ENCODE assay signal across 8 cellular contexts in genomic region chr13:42041017-42041683, GRCh38. TPM values are rescaled to one million over a fixed set of nuclear protein-coding genes. Genes with fewer than 3 reads are reported as not detected.
DNase-seq lines count a peak whose midpoint lies in the region; ATAC-seq and TF ChIP-seq lines count a peak whose summit lies in the region.

No MANE protein-coding gene starts in this region.

- ATAC-seq in GM21528 (IDR thresholded peaks at IDR 0.05; ENCODE audit: low FRiP score, unreplicated experiment) (peak; percentile 36), GM18520 (IDR thresholded peaks at IDR 0.05; ENCODE audit: unreplicated experiment) (no peak)
- ATAC-seq in central memory CD8-positive, alpha-beta T cell (replicated peaks; ENCODE audit: extremely low read depth, poor library complexity, severe bottlenecking) = no peak

- H3K27ac Mint-ChIP-seq in T-helper 2 cell treated with Interferon-gamma antibody and Interleukin-4, amounts not matched to agents 5 μg/mL and 100 μg/mL, for 36 hours = peak overlapping the region; percentile 72
- H3K27ac Mint-ChIP-seq in central memory CD8-positive, alpha-beta T cell (ENCODE audit: low read depth) = no peak overlapping the region

- no peaks in the 10 kb centered on the region for H4K20me1 ChIP-seq in KMS-11 (ENCODE audit: insufficient read depth)

- H3K79me2 ChIP-seq in KMS-11 (ENCODE audit: insufficient read depth, low read depth) = peaks cover 53% of the 10 kb centered on the region

- H3K27ac ChIP-seq in KMS-11 = peak overlapping the region; percentile 70

- peak overlapping the region; percentile 18; the same call in 1 of the 2 replicates for H2AFZ ChIP-seq in KMS-11 (ENCODE audit: low read depth)

- H3K4me1 ChIP-seq in ES-I3 (ENCODE audit: insufficient read depth, low read length) = no peaks in the 10 kb centered on the region
- peaks cover 51% of the 10 kb centered on the region for H3K4me1 ChIP-seq in KMS-11 (ENCODE audit: low read depth, poor library complexity, severe bottlenecking)

- peak overlapping the region; percentile 86 for H3K4me3 Mint-ChIP-seq in T-helper 2 cell treated with Interferon-gamma antibody and Interleukin-4, amounts not matched to agents 5 μg/mL and 100 μg/mL, for 36 hours
- peak overlapping the region; percentile 93 for H3K4me3 Mint-ChIP-seq in central memory CD8-positive, alpha-beta T cell

- no peaks in the 10 kb centered on the region for H3K9me3 ChIP-seq in ES-I3 (ENCODE audit: control insufficient read depth, insufficient read depth, low read length)

- peak overlapping the region; percentile 86 for H3K4me2 ChIP-seq in KMS-11

- H3K9me3 Mint-ChIP-seq in T-helper 2 cell treated with Interferon-gamma antibody and Interleukin-4, amounts not matched to agents 5 μg/mL and 100 μg/mL, for 36 hours = peaks cover under 1% of the 10 kb centered on the region
- no peaks in the 10 kb centered on the region for H3K9me3 Mint-ChIP-seq in central memory CD8-positive, alpha-beta T cell

- H3K36me3 Mint-ChIP-seq in T-helper 2 cell treated with Interferon-gamma antibody and Interleukin-4, amounts not matched to agents 5 μg/mL and 100 μg/mL, for 36 hours (ENCODE audit: low read depth) = peaks cover 2% of the 10 kb centered on the region
- H3K36me3 Mint-ChIP-seq in central memory CD8-positive, alpha-beta T cell (ENCODE audit: insufficient read depth) = peaks cover 2% of the 10 kb centered on the region

- H3K4me3 ChIP-seq in KMS-11 (IDR thresholded peaks at IDR 0.05; ENCODE audit: insufficient read depth, low read depth, low read length) (peak overlapping the region; percentile 34), kidney epithelial cell (ENCODE audit: low read depth, low read length) (peak overlapping the region; percentile 76)

- H3K4me1 Mint-ChIP-seq in T-helper 2 cell treated with Interferon-gamma antibody and Interleukin-4, amounts not matched to agents 5 μg/mL and 100 μg/mL, for 36 hours (ENCODE audit: low read depth) = peaks cover 12% of the 10 kb centered on the region
- peaks cover 21% of the 10 kb centered on the region for H3K4me1 Mint-ChIP-seq in central memory CD8-positive, alpha-beta T cell

- DNase-seq in T-helper 2 cell treated with Interferon-gamma antibody and Interleukin-4, amounts not matched to agents 5 μg/mL and 100 μg/mL, for 36 hours (ENCODE audit: low spot score) = peak; percentile 38
- DNase-seq in central memory CD8-positive, alpha-beta T cell (ENCODE audit: low spot score in 2 of 2) = no peak
- no peak for DNase-seq in kidney epithelial cell (ENCODE audit: low read depth)
- DNase-seq in stimulated activated CD4-positive, alpha-beta T cell treated with anti-CD3 and anti-CD28 coated beads, Interleukin-15, amount 100 ng/mL, for 24 hours = peak; percentile 71

- no peaks in the 10 kb centered on the region for H3K27me3 ChIP-seq in KMS-11 (ENCODE audit: insufficient read depth, low read depth)
- no peaks in the 10 kb centered on the region for H3K27me3 ChIP-seq in kidney epithelial cell (ENCODE audit: control insufficient read depth, insufficient read depth, low read length)

- no peak for TF ChIP-seq CTCF in KMS-11 (conservative IDR thresholded peaks at IDR 0.05; ENCODE audit: low read depth, low read length)
- TF ChIP-seq CTCF in kidney epithelial cell (IDR thresholded peaks at IDR 0.05; ENCODE audit: insufficient read depth, low read length, poor library complexity, severe bottlenecking) = no peak

- H3K36me3 ChIP-seq in ES-I3 (ENCODE audit: insufficient read depth, low read length) (no peaks in the 10 kb centered on the region), KMS-11 (ENCODE audit: insufficient read depth) (no peaks in the 10 kb centered on the region), kidney epithelial cell (ENCODE audit: control insufficient read depth, insufficient read depth, low read length) (no peaks in the 10 kb centered on the region)

- H3K9ac ChIP-seq in ES-I3 (ENCODE audit: low read depth, low read length) (peak overlapping the region; percentile 45), KMS-11 (peak overlapping the region; percentile 76)

- H3K27me3 Mint-ChIP-seq in T-helper 2 cell treated with Interferon-gamma antibody and Interleukin-4, amounts not matched to agents 5 μg/mL and 100 μg/mL, for 36 hours (ENCODE audit: low read depth) = peaks cover 33% of the 10 kb centered on the region
- H3K27me3 Mint-ChIP-seq in central memory CD8-positive, alpha-beta T cell = no peaks in the 10 kb centered on the region

RNA-seq across cellular contexts. Expression of gene DGKH, which starts 7.3 kb away (rescaled TPM):
- total RNA-seq in kidney epithelial cell = 17.2 and 17.9 TPM in 2 replicates

Comparison
In these comparisons a context has a peak if more than half of its experiments do, and no peak if none do; other contexts are left out.
1. DNase-seq: peak in T-helper 2 cell treated with Interferon-gamma antibody and Interleukin-4, amounts not matched to agents 5 μg/mL and 100 μg/mL, for 36 hours (single experiment) and stimulated activated CD4-positive, alpha-beta T cell treated with anti-CD3 and anti-CD28 coated beads, Interleukin-15, amount 100 ng/mL, for 24 hours (single experiment); none in central memory CD8-positive, alpha-beta T cell (0 of 2) and kidney epithelial cell (single experiment).